2 cellular contexts compared by ENCODE assay signal in genomic region chr2:37711308-37711731, GRCh38.
TF ChIP-seq lines count a peak whose summit lies in the region.

No MANE protein-coding gene starts in this region.

TF ChIP-seq in IMR-90, 13 proteins besides CTCF, POLR2A, EP300 and RAD21:
- TF ChIP-seq SMC3 (IDR thresholded peaks at IDR 0.05; ENCODE audit: low read depth, low read length) = no peak
- peak; percentile 17; the same call in 1 of the 2 replicates for TF ChIP-seq CEBPB (IDR thresholded peaks at IDR 0.05; ENCODE audit: low read depth, low read length)

TF ChIP-seq in HepG2, 621 proteins besides CTCF, POLR2A, EP300 and RAD21:
- TF ChIP-seq CREB3 (CRISPR knock-in tag; IDR thresholded peaks at IDR 0.05) (no peak), ZNF512B (CRISPR knock-in tag; IDR thresholded peaks at IDR 0.05; ENCODE audit: borderline replicate concordance) (no peak), HOXA5 (CRISPR knock-in tag; IDR thresholded peaks at IDR 0.05) (no peak), STAT6 (CRISPR knock-in tag; IDR thresholded peaks at IDR 0.05; ENCODE audit: borderline replicate concordance) (no peak), KMT2A (CRISPR knock-in tag; IDR thresholded peaks at IDR 0.05) (no peak), ESRRA (CRISPR knock-in tag; IDR thresholded peaks at IDR 0.05; ENCODE audit: low read depth) (no peak), NRL (CRISPR knock-in tag; IDR thresholded peaks at IDR 0.05; ENCODE audit: borderline replicate concordance) (no peak), BRCA1 (CRISPR knock-in tag; IDR thresholded peaks at IDR 0.05) (no peak), TFAP4 (IDR thresholded peaks at IDR 0.05; ENCODE audit: borderline replicate concordance, low read depth) (no peak), ZFP36L1 (CRISPR knock-in tag; IDR thresholded peaks at IDR 0.05) (no peak), SAFB2 (CRISPR knock-in tag; IDR thresholded peaks at IDR 0.05; ENCODE audit: borderline replicate concordance, low read depth) (no peak), HDAC6 (IDR thresholded peaks at IDR 0.05; ENCODE audit: low read depth, low read length) (no peak), RERE (CRISPR knock-in tag; IDR thresholded peaks at IDR 0.05; ENCODE audit: low read depth) (no peak)
TF ChIP-seq in HepG2: peak in this region for 0.
